In genomic region chr6:24968711-24969110, GRCh38 we compare ENCODE assay signal across 20 cellular contexts.
"Had no signal": no experiment of that assay in that cellular context is flagged by ENCODE, and none has a peak within 500 bp of the region (broad histone marks: within the 10 kb centered on the region; RNA-seq: fewer than 3 reads in every experiment).

No MANE protein-coding gene starts in this region.

- H3K9me3 ChIP-seq: pancreas, sigmoid colon, SK-N-SH, spleen, transverse colon, vagina had no signal

- DNase-seq: activated CD4-positive, alpha-beta T cell treated with anti-CD3 and anti-CD28 coated beads, Interleukin-2, amount 50 U/mL, for 1 hour; activated naive CD4-positive, alpha-beta T cell treated with anti-CD3 and anti-CD28 coated beads, Interleukin-2, amount 50 U/mL, for 16 hours; activated T-cell treated with anti-CD3 and anti-CD28 coated beads, Interleukin-2, amount 50 U/mL, for 1 hour; amygdala; central memory CD4-positive, alpha-beta T cell; effector CD8-positive, alpha-beta T cell; foreskin melanocyte; kidney glomerular epithelial cell; left ventricle myocardium superior; mesenchymal stem cell; pancreas; sigmoid colon; SK-N-SH; spleen; stimulated activated CD4-positive, alpha-beta T cell treated with anti-CD3 and anti-CD28 coated beads, Interleukin-1b, Interleukin-23, amount 100 ng/mL, for 48 hours; substantia nigra; transverse colon had no signal

- H3K27ac Mint-ChIP-seq: brain; T-helper 1 cell treated with Interleukin-12 subunit alpha and Interleukin-12 subunit beta and Interleukin-4 antibody, amounts not matched to agents 30 μg/mL and 1 μg/mL, for 36 hours had no signal

- H3K9me3 Mint-ChIP-seq: T-helper 1 cell treated with Interleukin-12 subunit alpha and Interleukin-12 subunit beta and Interleukin-4 antibody, amounts not matched to agents 30 μg/mL and 1 μg/mL, for 36 hours had no signal

- H3K27me3 Mint-ChIP-seq: brain had no signal

- ATAC-seq: left ventricle myocardium superior, pancreas had no signal

- H3K27ac ChIP-seq: pancreas, sigmoid colon, transverse colon, vagina had no signal

- H3K4me1 ChIP-seq: pancreas, sigmoid colon, transverse colon, vagina had no signal

- H3K4me3 ChIP-seq: pancreas, sigmoid colon, spleen, transverse colon, vagina had no signal

- H3K36me3 ChIP-seq: pancreas, sigmoid colon, spleen, transverse colon, vagina had no signal

- H3K27me3 ChIP-seq: pancreas, sigmoid colon, spleen, transverse colon, vagina had no signal

- H3K4me3 Mint-ChIP-seq: brain; T-helper 1 cell treated with Interleukin-12 subunit alpha and Interleukin-12 subunit beta and Interleukin-4 antibody, amounts not matched to agents 30 μg/mL and 1 μg/mL, for 36 hours had no signal

- H3K36me3 Mint-ChIP-seq: brain had no signal
